Comparison of ENCODE assay signal across 14 cellular contexts in genomic region chrY:20798351-20799049, GRCh38. TPM values are rescaled to one million over a fixed set of nuclear protein-coding genes. Genes with fewer than 3 reads are reported as not detected.
A peak's percentile ranks its signal among the peaks of the same experiment; 100 is the strongest.
DNase-seq lines count a peak whose midpoint lies in the region; ATAC-seq, FAIRE-seq and TF ChIP-seq lines count a peak whose summit lies in the region.
"Had no signal": no experiment of that assay in that cellular context is flagged by ENCODE, and none has a peak within 500 bp of the region (broad histone marks: within the 10 kb centered on the region; RNA-seq: fewer than 3 reads in every experiment).

No MANE protein-coding gene starts in this region.

- H2AFZ ChIP-seq in HepG2 (ENCODE audit: low read length) = peak overlapping the region; percentile 27

- H3K4me1 ChIP-seq in HepG2 (ENCODE audit: insufficient read depth, low read length) (no peaks in the 10 kb centered on the region), right lobe of liver (no peaks in the 10 kb centered on the region), heart left ventricle (no peaks in the 10 kb centered on the region)

- WGBS in HepG2 (ENCODE audit: low lambda C conversion rate) = under 1% methylated on average over 14 of the region's 22 CpGs
- no CpG with 5 or more reads among the region's 22 CpGs for WGBS in right lobe of liver (ENCODE audit: insufficient coverage, low coverage, low lambda C conversion rate, missing lambda C conversion rate)
- 76% methylated on average over 22 of the region's 22 CpGs; no CpG with 5 or more reads in 2 of the 4 donors for WGBS in heart left ventricle, 4 donors

- peak overlapping the region; percentile 60 for H3K4me3 Mint-ChIP-seq in stimulated activated naive CD8-positive, alpha-beta T cell treated with anti-CD3 and anti-CD28 coated beads, Interleukin-15, Interleukin-2, amounts not matched to agents 100 ng/mL and 50 ng/mL, for 24 hours

- peak; percentile 85 for ATAC-seq in HepG2
- no peak for ATAC-seq in right lobe of liver
- peak; percentile 92 for ATAC-seq in HG02973 (IDR thresholded peaks at IDR 0.05; ENCODE audit: unreplicated experiment)
- ATAC-seq in HG03135 (IDR thresholded peaks at IDR 0.05; ENCODE audit: unreplicated experiment) = no peak
- ATAC-seq in heart left ventricle = no peak

- H3K27ac ChIP-seq in HepG2 (ENCODE audit: extremely low read length, insufficient read depth, low read length) (no peak overlapping the region), right lobe of liver (no peak overlapping the region), heart left ventricle (no peak overlapping the region)
- H3K27ac ChIP-seq: epithelial cell of prostate had no signal

- TF ChIP-seq RAD21 in HepG2 (CRISPR knock-in tag; IDR thresholded peaks at IDR 0.05) = no peak

- H3K36me3 Mint-ChIP-seq in stimulated activated naive CD8-positive, alpha-beta T cell treated with anti-CD3 and anti-CD28 coated beads, Interleukin-15, Interleukin-2, amounts not matched to agents 100 ng/mL and 50 ng/mL, for 24 hours (ENCODE audit: low read depth) = no peaks in the 10 kb centered on the region
- H3K36me3 Mint-ChIP-seq: naive B cell had no signal

- TF ChIP-seq EP300 in HepG2 (IDR thresholded peaks at IDR 0.05; ENCODE audit: low read depth in 2 of 2, low read length in 2 of 2) (no peak), HepG2 (CRISPR knock-in tag; IDR thresholded peaks at IDR 0.05; ENCODE audit: borderline replicate concordance) (no peak)

- POLR2A ChIA-PET in HepG2 (lab: Yijun Ruan, JAX) = no interaction called here

- intact Hi-C loops in HepG2 (cut with micrococcal nuclease; ENCODE audit: unreplicated experiment) = no loop called here
- intact Hi-C loops in right lobe of liver (cut with DNase I) = no loop called here
- intact Hi-C loops in heart left ventricle (cut with DNase I) = no loop called here

- in situ Hi-C loops in HepG2 (cut with HindIII; ENCODE audit: extremely low pct_ligation_motif_present, low pct_unique_long_range_greater_than_20kb) = no loop called here

- no peaks in the 10 kb centered on the region for H3K79me2 ChIP-seq in HepG2 (ENCODE audit: insufficient read depth, low read length)

- H3K4me3 ChIP-seq in HepG2 (replicated peaks in 1 of 3; ENCODE audit: insufficient read depth in 1 of 3, low read depth in 2 of 3, low read length in 3 of 3) (peak overlapping the region; percentile 21 to 43 (median 38); a peak in 5 of 6 replicates), right lobe of liver (no peak overlapping the region), heart left ventricle (no peak overlapping the region)

- H3K27me3 ChIP-seq in HepG2 (ENCODE audit: control insufficient read depth in 1 of 2, insufficient read depth in 2 of 2, low read length in 2 of 2) (no peaks in the 10 kb centered on the region), right lobe of liver (no peaks in the 10 kb centered on the region), heart left ventricle (no peaks in the 10 kb centered on the region)

- H3K9me3 ChIP-seq in HepG2 (ENCODE audit: low read length) = peaks cover 23% of the 10 kb centered on the region
- H3K9me3 ChIP-seq in right lobe of liver = no peaks in the 10 kb centered on the region
- no peaks in the 10 kb centered on the region for H3K9me3 ChIP-seq in heart left ventricle

- no peak for DNase-seq in HepG2 (ENCODE audit: low spot score)
- DNase-seq in right lobe of liver = no peak
- peak; percentile 5 to 18 for DNase-seq in activated CD4-positive, alpha-beta T cell treated with anti-CD3 and anti-CD28 coated beads, Interleukin-2, amount 50 U/mL, for 48 hours
- no peak for DNase-seq in heart left ventricle
- DNase-seq in mucosa of gallbladder (ENCODE audit: low spot score) = no peak
- DNase-seq: naive B cell; NCI-H1105 treated with DMSO at 0.1 percent for 48 hours; small intestine; stimulated activated naive CD4-positive, alpha-beta T cell treated with Interleukin-2 at 50 U/mL for 16 hours had no signal

- H3K9ac ChIP-seq in HepG2 (ENCODE audit: insufficient read depth, low read depth, low read length) = no peak overlapping the region

- no peaks in the 10 kb centered on the region for H4K20me1 ChIP-seq in HepG2 (ENCODE audit: insufficient read depth, low read length)

- TF ChIP-seq POLR2A in HepG2 (IDR thresholded peaks at IDR 0.05; ENCODE audit: insufficient read depth in 1 of 2, low read depth in 2 of 2, low read length in 2 of 2) (no peak), right lobe of liver (IDR thresholded peaks at IDR 0.05) (no peak), heart left ventricle (IDR thresholded peaks at IDR 0.05) (no peak)

- no peaks in the 10 kb centered on the region for H3K27me3 Mint-ChIP-seq in stimulated activated naive CD8-positive, alpha-beta T cell treated with anti-CD3 and anti-CD28 coated beads, Interleukin-15, Interleukin-2, amounts not matched to agents 100 ng/mL and 50 ng/mL, for 24 hours
- H3K27me3 Mint-ChIP-seq: naive B cell had no signal

- H3K36me3 ChIP-seq in HepG2 (replicated peaks in 1 of 2; ENCODE audit: control insufficient read depth in 1 of 2, insufficient read depth in 2 of 2, low read length in 2 of 2) (no peaks in the 10 kb centered on the region), right lobe of liver (no peaks in the 10 kb centered on the region), heart left ventricle (no peaks in the 10 kb centered on the region)

- peak overlapping the region; percentile 72 for H3K27ac Mint-ChIP-seq in stimulated activated naive CD8-positive, alpha-beta T cell treated with anti-CD3 and anti-CD28 coated beads, Interleukin-15, Interleukin-2, amounts not matched to agents 100 ng/mL and 50 ng/mL, for 24 hours

- FAIRE-seq in HepG2 (lab: Jason Lieb, UNC) = no peak
- FAIRE-seq: small intestine had no signal

- BruUV-seq in HepG2 (replicated peaks; lab: Mats Ljungman, UMichigan) = no TSS peak

- peak overlapping the region; percentile 76 for H3K4me2 ChIP-seq in HepG2 (ENCODE audit: low read depth, low read length)

- H3K4me1 Mint-ChIP-seq in stimulated activated naive CD8-positive, alpha-beta T cell treated with anti-CD3 and anti-CD28 coated beads, Interleukin-15, Interleukin-2, amounts not matched to agents 100 ng/mL and 50 ng/mL, for 24 hours (ENCODE audit: low read depth) = peaks cover 23% of the 10 kb centered on the region

- TF ChIP-seq CTCF in HepG2 (CRISPR knock-in tag; IDR thresholded peaks at IDR 0.05) (no peak), right lobe of liver (IDR thresholded peaks at IDR 0.05) (no peak), heart left ventricle (IDR thresholded peaks at IDR 0.05) (no peak)

- H3K9me3 Mint-ChIP-seq in stimulated activated naive CD8-positive, alpha-beta T cell treated with anti-CD3 and anti-CD28 coated beads, Interleukin-15, Interleukin-2, amounts not matched to agents 100 ng/mL and 50 ng/mL, for 24 hours = no peaks in the 10 kb centered on the region
- H3K9me3 Mint-ChIP-seq: naive B cell had no signal

- CTCF ChIA-PET in HepG2 (lab: Yijun Ruan, JAX; ENCODE audit: low intra/inter-chr PET ratio, low total read pairs) = no interaction called here

TF ChIP-seq in HepG2, 621 proteins besides CTCF, POLR2A, EP300 and RAD21 (continues in another document):
- no peak for TF ChIP-seq IRF9 (CRISPR knock-in tag; IDR thresholded peaks at IDR 0.05; ENCODE audit: borderline replicate concordance)
- no peak for TF ChIP-seq DDIT3 (CRISPR knock-in tag; IDR thresholded peaks at IDR 0.05)
- no peak for TF ChIP-seq GFI1 (CRISPR knock-in tag; IDR thresholded peaks at IDR 0.05; ENCODE audit: borderline replicate concordance)
- TF ChIP-seq SNAPC2 (CRISPR knock-in tag; IDR thresholded peaks at IDR 0.05) = no peak
- TF ChIP-seq TBL1XR1 (IDR thresholded peaks at IDR 0.05; ENCODE audit: borderline replicate concordance, low read length, partially characterized antibody) = no peak
- TF ChIP-seq FOXM1 (CRISPR knock-in tag; IDR thresholded peaks at IDR 0.05) = no peak

RNA-seq across cellular contexts. Expression of gene RPS4Y2, which starts 42.6 kb away (rescaled TPM):
- not detected in 2 replicates for total RNA-seq in HepG2 (2016; rRNA removed; fragmentation: Illumina TruSeq; extraction: Trizol)
- total RNA-seq in HepG2 (2016; cell fraction: cytosol; rRNA removed; fragmentation: Illumina TruSeq; extraction: Trizol; ENCODE audit: low read depth) = not detected in 2 replicates
- total RNA-seq in HepG2 (2016; cell fraction: insoluble cytoplasmic fraction; rRNA removed; fragmentation: Illumina TruSeq; extraction: Trizol) = not detected in 2 replicates
- total RNA-seq in HepG2 (2016; cell fraction: membrane; rRNA removed; fragmentation: Illumina TruSeq; extraction: Trizol) = not detected in 2 replicates
- not detected in 2 replicates for total RNA-seq in HepG2 (2016; cell fraction: nucleus; rRNA removed; fragmentation: Illumina TruSeq; extraction: Trizol)
- 0.09 TPM in 1 of 2 replicates, not detected in the other for polyA plus RNA-seq in HepG2 (2011; rRNA removed)
- polyA plus RNA-seq in HepG2 (2011; cell fraction: cytosol; rRNA removed) = not detected in 2 replicates
- polyA plus RNA-seq in HepG2 (2011; cell fraction: nucleus; rRNA removed) = not detected in 2 replicates
- polyA plus RNA-seq in HepG2 (2012) = not detected in 2 replicates
- not detected in 2 replicates for polyA plus RNA-seq in HepG2 (2016; cell fraction: cytosol; fragmentation: Illumina TruSeq; extraction: Trizol; ENCODE audit: low read depth)
- not detected in 2 replicates for polyA plus RNA-seq in HepG2 (2016; cell fraction: insoluble cytoplasmic fraction; fragmentation: Illumina TruSeq; extraction: Trizol; ENCODE audit: low read depth)
- not detected in 2 replicates for polyA plus RNA-seq in HepG2 (2016; cell fraction: membrane; fragmentation: Illumina TruSeq; extraction: Trizol; ENCODE audit: low read depth)
- polyA plus RNA-seq in HepG2 (2016; cell fraction: nucleus; fragmentation: Illumina TruSeq; extraction: Trizol; ENCODE audit: insufficient read depth, low read depth) = not detected in 2 replicates
- polyA minus RNA-seq in HepG2 (2011; rRNA and poly(A)+ RNA removed; ENCODE audit: low replicate concordance) = not detected in 2 replicates
- polyA minus RNA-seq in HepG2 (2011; cell fraction: cytosol; rRNA and poly(A)+ RNA removed) = not detected in 2 replicates
- not detected in 2 replicates for polyA minus RNA-seq in HepG2 (2011; cell fraction: nucleus; rRNA and poly(A)+ RNA removed)
- total RNA-seq in right lobe of liver = not detected
- total RNA-seq in heart left ventricle = not detected
- polyA plus RNA-seq in heart left ventricle = not detected
- not detected for total RNA-seq in mucosa of gallbladder
- polyA plus RNA-seq: BJ, small intestine had no signal

Comparison
In these comparisons a context has a peak if more than half of its experiments do, and no peak if none do; other contexts are left out.
1. ATAC-seq: peak in HepG2 (single experiment) and HG02973 (single experiment); none in right lobe of liver (0 of 4), HG03135 (single experiment) and heart left ventricle (0 of 4).
2. H3K4me3 ChIP-seq: peak in HepG2 (3 of 3); none in right lobe of liver (0 of 3) and heart left ventricle (0 of 12).
3. DNase-seq: peak in activated CD4-positive, alpha-beta T cell treated with anti-CD3 and anti-CD28 coated beads, Interleukin-2, amount 50 U/mL, for 48 hours (2 of 2); none in HepG2 (single experiment), right lobe of liver (0 of 3), heart left ventricle (0 of 5) and mucosa of gallbladder (single experiment).